In genomic region chr19:45164577-45165335, GRCh38 we compare ENCODE assay signal across 8 cellular contexts.
A peak's percentile ranks its signal among the peaks of the same experiment; 100 is the strongest.
DNase-seq lines count a peak whose midpoint lies in the region; ATAC-seq and TF ChIP-seq lines count a peak whose summit lies in the region.

No MANE protein-coding gene starts in this region.

- H3K27ac ChIP-seq in tibial artery, result no peak overlapping the region

- peak; percentile 69 for ATAC-seq in GM21825 (IDR thresholded peaks at IDR 0.05; ENCODE audit: unreplicated experiment)

- no peaks in the 10 kb centered on the region for H3K9me3 ChIP-seq in tibial artery

- no peak for TF ChIP-seq CTCF in tibial artery (IDR thresholded peaks at IDR 0.05)

- intact Hi-C loops in tibial artery (cut with DNase I; ENCODE audit: low total_unique reads), result no loop called here

- peaks cover 0 to 29% (median 0%) of the 10 kb centered on the region in 4 donors for H3K4me1 ChIP-seq in tibial artery

- H3K36me3 ChIP-seq in tibial artery, result no peaks in the 10 kb centered on the region

- H3K27me3 ChIP-seq in tibial artery, result peaks cover 0 to 39% of the 10 kb centered on the region in 2 donors

- peak; percentile 44 for DNase-seq in GF-D8 (lab: John Stamatoyannopoulos, UW)
- peak; percentile 46 for DNase-seq in NCI-H82 (lab: John Stamatoyannopoulos, UW)
- DNase-seq in activated T-helper 9 cell treated with anti-CD3 and anti-CD28 coated beads, Interleukin-2, amount 50 U/mL, for 16 hours (ENCODE audit: low read depth), result peak; percentile 19
- DNase-seq in iPS-NIHi7 (ENCODE audit: extremely low spot score), result peak; percentile 58
- peak; percentile 42 for DNase-seq in stimulated activated CD8-positive, alpha-beta memory T cell treated with anti-CD3 and anti-CD28 coated beads, Interleukin-4, amount 100 ng/mL, for 24 hours (ENCODE audit: low read depth)
- no peak for DNase-seq in tibial artery
- DNase-seq in COLO829 (ENCODE audit: low spot score), result no peak

- H3K4me3 ChIP-seq in tibial artery, result no peak overlapping the region

Comparison
In these comparisons a context has a peak if more than half of its experiments do, and no peak if none do; other contexts are left out.
1. DNase-seq: peak in GF-D8 (single experiment), NCI-H82 (single experiment), activated T-helper 9 cell treated with anti-CD3 and anti-CD28 coated beads, Interleukin-2, amount 50 U/mL, for 16 hours (single experiment), iPS-NIHi7 (single experiment) and stimulated activated CD8-positive, alpha-beta memory T cell treated with anti-CD3 and anti-CD28 coated beads, Interleukin-4, amount 100 ng/mL, for 24 hours (single experiment); none in tibial artery (0 of 2) and COLO829 (single experiment).